In genomic region chr16:84672276-84673202, GRCh38 we compare ENCODE assay signal across 9 cellular contexts. TPM values are rescaled to one million over a fixed set of nuclear protein-coding genes. Genes with fewer than 3 reads are reported as not detected.
DNase-seq lines count a peak whose midpoint lies in the region; ATAC-seq and TF ChIP-seq lines count a peak whose summit lies in the region.
"Had no signal": no experiment of that assay in that cellular context is flagged by ENCODE, and none has a peak within 500 bp of the region (broad histone marks: within the 10 kb centered on the region; RNA-seq: fewer than 3 reads in every experiment).

No MANE protein-coding gene starts in this region.

- no peak overlapping the region for H2BK5ac ChIP-seq in neuronal stem cell (ENCODE audit: low read length)

- no peak overlapping the region for H2AFZ ChIP-seq in neuronal stem cell (ENCODE audit: low read length)

- H4K91ac ChIP-seq in neuronal stem cell (ENCODE audit: low read depth, low read length, poor library complexity) = no peak overlapping the region

- TF ChIP-seq CTCF in fibroblast of pulmonary artery (IDR thresholded peaks at IDR 0.05; ENCODE audit: low read length, missing control alignments) (peak; percentile 94), suprapubic skin (IDR thresholded peaks at IDR 0.05) (peak; percentile 81 to 93)

- H3K9ac ChIP-seq in neuronal stem cell (ENCODE audit: low read depth, low read length, poor library complexity) = no peak overlapping the region

- H3K14ac ChIP-seq in neuronal stem cell (ENCODE audit: low read length) = no peak overlapping the region

- H3K18ac ChIP-seq in neuronal stem cell (ENCODE audit: low read length) = no peak overlapping the region

- ATAC-seq in HG03520 (IDR thresholded peaks at IDR 0.05; ENCODE audit: unreplicated experiment) = peak; percentile 51

- H3K4me3 ChIP-seq in fibroblast of pulmonary artery (replicated peaks; ENCODE audit: low read depth, low read length) (no peak overlapping the region), neuronal stem cell (ENCODE audit: low read length in 2 of 2) (no peak overlapping the region), suprapubic skin (no peak overlapping the region)

- no peak overlapping the region for H4K8ac ChIP-seq in neuronal stem cell (ENCODE audit: low read depth, low read length)

- WGBS in neuronal stem cell (ENCODE audit: extremely low coverage in 2 of 2, insufficient read length in 2 of 2, insufficient replicate concordance in 1 of 2), 2 donors = no CpG with 5 or more reads among the region's 26 CpGs
- 54% methylated on average over 23 of the region's 26 CpGs for WGBS in suprapubic skin

- peak overlapping the region; percentile 21 for H3K23ac ChIP-seq in neuronal stem cell (ENCODE audit: low read depth, low read length, poor library complexity)

- DNase-seq in GDM1 (lab: John Stamatoyannopoulos, UW) = peak; percentile 20
- DNase-seq in RPMI7951 (ENCODE audit: low read depth) = peak; percentile 60
- DNase-seq in activated T-helper 1 cell treated with anti-CD3 and anti-CD28 coated beads, Interleukin-2, amount 50 U/mL, for 16 hours (ENCODE audit: low read depth in 1 of 2, low spot score in 1 of 2) = peak; percentile 68 to 75
- peak; percentile 76 for DNase-seq in fibroblast of pulmonary artery (ENCODE audit: low read depth)
- peak; percentile 56 for DNase-seq in neuronal stem cell (ENCODE audit: low spot score)
- peak; percentile 85 to 89 for DNase-seq in suprapubic skin (ENCODE audit: low spot score in 2 of 2)
- DNase-seq in NCI-H446 treated with DMSO at 0.1 percent for 48 hours (lab: John Stamatoyannopoulos, UW) = no peak

- TF ChIP-seq EP300 in suprapubic skin (IDR thresholded peaks at IDR 0.05) = no peak

- H3K27me3 ChIP-seq in neuronal stem cell (ENCODE audit: control insufficient read depth in 3 of 3, insufficient read depth in 3 of 3, low read depth in 1 of 3, low read length in 3 of 3) (no peaks in the 10 kb centered on the region), suprapubic skin (no peaks in the 10 kb centered on the region)

- H3K4me2 ChIP-seq in neuronal stem cell (ENCODE audit: insufficient read depth, low read length, poor library complexity, severe bottlenecking) = no peak overlapping the region

- H2BK15ac ChIP-seq in neuronal stem cell (ENCODE audit: low read length) = no peak overlapping the region

- H3K4me1 ChIP-seq in neuronal stem cell (ENCODE audit: control insufficient read depth in 2 of 2, insufficient read depth in 1 of 2, low read depth in 1 of 2, low read length in 2 of 2) (peaks cover 0 to 2% of the 10 kb centered on the region in 2 donors), suprapubic skin (no peaks in the 10 kb centered on the region)

- H2AK5ac ChIP-seq in neuronal stem cell (ENCODE audit: low read depth, low read length) = no peak overlapping the region

- H3K79me1 ChIP-seq in neuronal stem cell (ENCODE audit: low read depth, low read length) = no peaks in the 10 kb centered on the region

- H3K36me3 ChIP-seq in neuronal stem cell (replicated peaks in 1 of 2; ENCODE audit: control insufficient read depth in 2 of 2, insufficient read depth in 2 of 2, low read length in 2 of 2) (no peaks in the 10 kb centered on the region), suprapubic skin (peaks cover 7% of the 10 kb centered on the region)

- no peak overlapping the region for H3K4ac ChIP-seq in neuronal stem cell (ENCODE audit: low read length)

- H3K9me3 ChIP-seq in neuronal stem cell (replicated peaks in 1 of 2; ENCODE audit: control insufficient read depth in 2 of 2, insufficient read depth in 1 of 2, low read depth in 1 of 2, low read length in 2 of 2) (no peaks in the 10 kb centered on the region), suprapubic skin (no peaks in the 10 kb centered on the region)

- no peak for TF ChIP-seq POLR2A in suprapubic skin (IDR thresholded peaks at IDR 0.05)

- no peak overlapping the region for H2BK120ac ChIP-seq in neuronal stem cell (ENCODE audit: low read depth, low read length)

- no peak overlapping the region for H3K27ac ChIP-seq in neuronal stem cell (replicated peaks; ENCODE audit: low read length)
- no peak overlapping the region for H3K27ac ChIP-seq in suprapubic skin
- H3K27ac ChIP-seq: epithelial cell of prostate had no signal

- no peak overlapping the region for H2BK12ac ChIP-seq in neuronal stem cell (ENCODE audit: low read length)

RNA-seq across cellular contexts. Expression of gene KLHL36, which starts 24.2 kb away (rescaled TPM):
- total RNA-seq in RPMI7951 (2014; rRNA removed; shearing (Covaris generic)) = 28.4 and 39.2 TPM in 2 replicates
- 7.4 TPM for polyA plus RNA-seq in neuronal stem cell (2013, experiment 1 of 2)
- 8.0 TPM for polyA plus RNA-seq in neuronal stem cell (2013, experiment 2 of 2)
- 10 to 100 TPM; 43.4 to 70.7 (median 67.2) TPM for total RNA-seq in suprapubic skin

RNA-seq across cellular contexts. Expression of gene USP10, which starts 27.3 kb away (rescaled TPM):
- total RNA-seq in RPMI7951 (2014; rRNA removed; shearing (Covaris generic)) = 51.1 and 54.6 TPM in 2 replicates
- polyA plus RNA-seq in neuronal stem cell (2013, experiment 1 of 2) = 92.1 TPM
- polyA plus RNA-seq in neuronal stem cell (2013, experiment 2 of 2) = 91.9 TPM
- total RNA-seq in suprapubic skin = 10 to 100 TPM; 58.5 to 92.2 (median 69.8) TPM

RNA-seq across cellular contexts. Expression of gene COTL1, which starts 54.7 kb away (rescaled TPM):
- total RNA-seq in RPMI7951 (2014; rRNA removed; shearing (Covaris generic)) = 168 and 172 TPM in 2 replicates
- polyA plus RNA-seq in neuronal stem cell (2013, experiment 1 of 2) = 222 TPM
- 221 TPM for polyA plus RNA-seq in neuronal stem cell (2013, experiment 2 of 2)
- 10 to 100 TPM in 2 of 4 donors, 1 to 10 TPM in 2; 7.9 to 12.9 (median 10.3) TPM for total RNA-seq in suprapubic skin

Comparison
In these comparisons a context has a peak if more than half of its experiments do, and no peak if none do; other contexts are left out.
1. RNA of gene COTL1, which starts 54.7 kb away (total RNA-seq): 168 to 172 TPM in RPMI7951; 7.9 to 12.9 TPM in suprapubic skin; every median in the first group is over 10 times any median in the second.